ENCODE assay signal across 12 cellular contexts in genomic region chr1:33429332-33429731, GRCh38. TPM values are rescaled to one million over a fixed set of nuclear protein-coding genes. Genes with fewer than 3 reads are reported as not detected.
A peak's percentile ranks its signal among the peaks of the same experiment; 100 is the strongest.
DNase-seq lines count a peak whose midpoint lies in the region; ATAC-seq, FAIRE-seq and TF ChIP-seq lines count a peak whose summit lies in the region.
"Had no signal": no experiment of that assay in that cellular context is flagged by ENCODE, and none has a peak within 500 bp of the region (broad histone marks: within the 10 kb centered on the region; RNA-seq: fewer than 3 reads in every experiment).

No MANE protein-coding gene starts in this region.

- no peak for ATAC-seq in heart right ventricle
- ATAC-seq in SK-N-SH treated with all-trans-retinoic acid at 6 μM for 48 hours: no peak
- ATAC-seq in GM18517 (IDR thresholded peaks at IDR 0.05; ENCODE audit: unreplicated experiment): no peak
- ATAC-seq: gastroesophageal sphincter; stimulated activated effector memory CD8-positive, alpha-beta T cell treated with anti-CD3 and anti-CD28 coated beads, Interleukin-12 subunit alpha, Interleukin-12 subunit beta, amount 100 ng/mL, for 72 hours had no signal

- intact Hi-C loops in heart right ventricle (cut with DNase I): loop anchor here in 3 of 10 donors (5.0 kb wide), 2 partner anchors 42 to 47 kb away; no protein-coding TSS in a partner anchor
- intact Hi-C loops in cardiac septum (cut with DNase I): loop anchor here (5.0 kb wide), 1 partner anchor 47 kb away; no protein-coding TSS in a partner anchor
- intact Hi-C loops in testis (cut with DNase I; ENCODE audit: low total_unique reads): no loop called here

- no peaks in the 10 kb centered on the region for H3K27me3 ChIP-seq in heart right ventricle
- H3K27me3 ChIP-seq in iPS-15b (ENCODE audit: control insufficient read depth, insufficient read depth, low read length): peaks cover 41% of the 10 kb centered on the region
- no peaks in the 10 kb centered on the region for H3K27me3 ChIP-seq in stomach smooth muscle (ENCODE audit: control insufficient read depth in 1 of 2, insufficient read depth in 2 of 2, low read length in 2 of 2)
- H3K27me3 ChIP-seq in testis: no peaks in the 10 kb centered on the region
- H3K27me3 ChIP-seq: gastroesophageal sphincter had no signal

- WGBS in heart right ventricle, 2 donors: 91 to 96% methylated on average over 2 of the region's 2 CpGs
- WGBS in testis, 2 donors: 56 to 82% methylated on average over 2 of the region's 2 CpGs

- H3K9ac ChIP-seq in iPS-15b (ENCODE audit: low read depth, low read length): no peak overlapping the region
- H3K9ac ChIP-seq in stomach smooth muscle (ENCODE audit: low read length in 2 of 2): peak overlapping the region in 1 of 2 donors; percentile 43

- H3K4me3 ChIP-seq in heart right ventricle: peak overlapping the region in 8 of 10 donors; percentile 69 to 95 (median 74)
- H3K4me3 ChIP-seq in iPS-15b (ENCODE audit: low read depth, low read length): peak overlapping the region; percentile 61
- H3K4me3 ChIP-seq in stomach smooth muscle (ENCODE audit: low read length in 2 of 2): peak overlapping the region; percentile 60 to 80
- H3K4me3 ChIP-seq in testis: peak overlapping the region in 1 of 2 donors; percentile 89

- TF ChIP-seq CTCF in heart right ventricle (IDR thresholded peaks at IDR 0.05) (no peak), testis (IDR thresholded peaks at IDR 0.05) (no peak)

- H3K27ac ChIP-seq in heart right ventricle (peak overlapping the region in 4 of 10 donors; percentile 84 to 88 (median 84)), stomach smooth muscle (ENCODE audit: low read length) (no peak overlapping the region), testis (no peak overlapping the region)

- FAIRE-seq in RCC 7860 (lab: Jason Lieb, UNC): no peak

- DNase-seq in heart right ventricle (no peak), cardiac septum (ENCODE audit: low spot score) (no peak), RCC 7860 (ENCODE audit: low spot score) (no peak), testis (no peak)
- DNase-seq: GDM1, occipital lobe had no signal

- H3K4me1 ChIP-seq in heart right ventricle (peaks cover 0 to 63% (median 40%) of the 10 kb centered on the region in 9 donors), iPS-15b (ENCODE audit: control insufficient read depth, insufficient read depth, low read length) (peaks cover 12% of the 10 kb centered on the region), stomach smooth muscle (ENCODE audit: control insufficient read depth, insufficient read depth, low read length) (peaks cover 9% of the 10 kb centered on the region), testis (no peaks in the 10 kb centered on the region)

- TF ChIP-seq POLR2A in testis (IDR thresholded peaks at IDR 0.05): no peak

- H3K9me3 ChIP-seq in heart right ventricle (no peaks in the 10 kb centered on the region), iPS-15b (ENCODE audit: control insufficient read depth, insufficient read depth, low read length) (no peaks in the 10 kb centered on the region), stomach smooth muscle (ENCODE audit: control insufficient read depth in 2 of 2, low read length in 2 of 2) (no peaks in the 10 kb centered on the region), testis (no peaks in the 10 kb centered on the region)
- H3K9me3 ChIP-seq: gastroesophageal sphincter had no signal

- H3K36me3 ChIP-seq in heart right ventricle (peaks cover 0 to 6% (median 0%) of the 10 kb centered on the region in 9 donors), iPS-15b (ENCODE audit: control insufficient read depth, insufficient read depth, low read length) (no peaks in the 10 kb centered on the region), stomach smooth muscle (ENCODE audit: control insufficient read depth in 2 of 2, insufficient read depth in 2 of 2, low read length in 2 of 2) (no peaks in the 10 kb centered on the region), testis (ENCODE audit: low read depth, missing control alignments) (no peaks in the 10 kb centered on the region)
- H3K36me3 ChIP-seq: gastroesophageal sphincter had no signal

TF ChIP-seq in SK-N-SH treated with all-trans-retinoic acid at 6 μM for 48 hours, 23 proteins besides CTCF, POLR2A, EP300 and RAD21:
- TF ChIP-seq SNAI2 (CRISPR knock-in tag; IDR thresholded peaks at IDR 0.05) (no peak), ZFP3 (CRISPR knock-in tag; IDR thresholded peaks at IDR 0.05) (peak; percentile 95), ZFP30 (CRISPR knock-in tag; IDR thresholded peaks at IDR 0.05) (no peak), PPARA (CRISPR knock-in tag; IDR thresholded peaks at IDR 0.05; ENCODE audit: borderline replicate concordance) (no peak)

RNA-seq across cellular contexts. Expression of gene PHC2, which starts 1.6 kb away (rescaled TPM):
- 100 to 1,000 TPM in 5 of 10 donors, 10 to 100 TPM in 5; 96.7 to 136 (median 102) TPM for total RNA-seq in heart right ventricle
- polyA plus RNA-seq in heart right ventricle: 10 to 100 TPM; 81.2 to 95.4 TPM
- 101 TPM for total RNA-seq in cardiac septum
- 100 to 1,000 TPM; 121 to 130 TPM for total RNA-seq in testis
- 178 TPM for polyA plus RNA-seq in testis (ENCODE audit: insufficient read depth, low read depth, low replicate concordance)

RNA-seq across cellular contexts. Expression of gene ZSCAN20, which starts 43.1 kb away (rescaled TPM):
- total RNA-seq in heart right ventricle (1 to 10 TPM; 3.4 to 9.3 (median 5.8) TPM), cardiac septum (8.3 TPM), testis (10 to 100 TPM in 1 of 2 donors, 1 to 10 TPM in 1; 9.8 to 10.1 TPM)
- polyA plus RNA-seq in heart right ventricle (1 to 10 TPM in 1 of 2 donors, under 1 TPM in 1; 0.83 to 1.6 TPM), testis (ENCODE audit: insufficient read depth, low read depth, low replicate concordance) (4.5 TPM)
